Comparison of ENCODE assay signal across 1 cellular context in genomic region chr12:10384191-10384590, GRCh38.
TF ChIP-seq lines count a peak whose summit lies in the region.

No MANE protein-coding gene starts in this region.

TF ChIP-seq in H1, 55 proteins besides CTCF, POLR2A, EP300 and RAD21:
- TF ChIP-seq CBX5 (IDR thresholded peaks at IDR 0.05; ENCODE audit: low read depth, low read length), result no peak
- TF ChIP-seq KDM4A (IDR thresholded peaks at IDR 0.05; ENCODE audit: low read depth, low read length, severe bottlenecking), result no peak
- no peak for TF ChIP-seq ATF2 (IDR thresholded peaks at IDR 0.05; ENCODE audit: low read length)
- no peak for TF ChIP-seq BACH1 (IDR thresholded peaks at IDR 0.05; ENCODE audit: low read length)
- no peak for TF ChIP-seq TAF1 (IDR thresholded peaks at IDR 0.05; ENCODE audit: low read depth, low read length)
- no peak for TF ChIP-seq E2F6 (IDR thresholded peaks at IDR 0.05)
- TF ChIP-seq RFX5 (IDR thresholded peaks at IDR 0.05; ENCODE audit: borderline replicate concordance, low read depth, low read length), result no peak
- TF ChIP-seq BCL11A (IDR thresholded peaks at IDR 0.05; ENCODE audit: low read depth in 2 of 2, low read length in 2 of 2), result no peak
- TF ChIP-seq SP2 (IDR thresholded peaks at IDR 0.05; ENCODE audit: low read length), result no peak
- TF ChIP-seq SRF (IDR thresholded peaks at IDR 0.05; ENCODE audit: low read depth, low read length), result no peak
- no peak for TF ChIP-seq TBP (IDR thresholded peaks at IDR 0.05; ENCODE audit: low read depth, low read length)
- no peak for TF ChIP-seq CREB1 (IDR thresholded peaks at IDR 0.05)
- TF ChIP-seq SIRT6 (IDR thresholded peaks at IDR 0.05; ENCODE audit: low read length), result no peak
- TF ChIP-seq USF2 (IDR thresholded peaks at IDR 0.05; ENCODE audit: low read length), result no peak
- TF ChIP-seq PHF8 (conservative IDR thresholded peaks at IDR 0.05; ENCODE audit: low read depth, low read length), result no peak
- no peak for TF ChIP-seq HDAC6 (IDR thresholded peaks at IDR 0.05; ENCODE audit: low read depth, low read length)
- no peak for TF ChIP-seq KDM1A (IDR thresholded peaks at IDR 0.05; ENCODE audit: borderline replicate concordance, low read length)
